Comparison of ENCODE assay signal across 8 cellular contexts in the genomic region with DNA sequence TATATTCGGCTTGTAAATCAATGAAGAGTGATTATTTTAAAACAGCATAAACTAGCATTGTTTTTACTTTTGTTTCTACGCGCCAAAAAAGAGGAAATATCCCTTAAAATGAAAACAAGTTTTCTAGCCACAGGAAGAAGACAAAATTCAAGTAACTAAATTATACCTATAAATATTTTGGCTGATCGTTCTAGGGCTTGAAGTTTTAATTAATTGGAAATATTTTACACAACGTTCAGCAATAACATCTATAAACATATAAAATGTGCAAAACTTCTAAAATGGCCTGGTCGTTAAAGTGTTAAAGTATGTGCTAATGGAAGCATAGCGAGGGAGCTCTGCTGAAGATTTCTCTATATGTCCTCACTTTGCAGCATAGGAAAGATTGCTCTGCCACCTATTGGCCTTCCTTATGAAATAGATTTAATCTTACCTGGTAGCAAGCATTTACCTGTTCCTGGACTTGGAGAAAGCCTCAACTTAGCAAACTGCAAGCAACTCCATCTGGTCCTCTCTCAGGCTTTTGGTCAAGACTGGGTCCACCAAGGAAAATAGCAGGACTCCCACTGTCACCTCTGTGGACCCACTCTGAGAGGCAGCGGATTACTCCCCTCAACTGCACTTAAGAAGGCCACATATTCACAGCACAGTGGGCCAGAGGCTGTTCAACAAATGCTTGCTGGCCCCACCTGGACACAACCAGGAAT.
A peak's percentile ranks its signal among the peaks of the same experiment; 100 is the strongest.
DNase-seq lines count a peak whose midpoint lies in the region; ATAC-seq and TF ChIP-seq lines count a peak whose summit lies in the region.

No MANE protein-coding gene starts in this region.

- H3K4me3 Mint-ChIP-seq in brain, result no peak overlapping the region
- H3K4me3 Mint-ChIP-seq in stimulated activated effector memory CD8-positive, alpha-beta T cell treated with anti-CD3 and anti-CD28 coated beads, Interleukin-12 subunit alpha, Interleukin-12 subunit beta, amount 100 ng/mL, for 72 hours, result no peak overlapping the region

- H3K9me3 Mint-ChIP-seq in brain, result no peaks in the 10 kb centered on the region
- H3K9me3 Mint-ChIP-seq in stimulated activated effector memory CD8-positive, alpha-beta T cell treated with anti-CD3 and anti-CD28 coated beads, Interleukin-12 subunit alpha, Interleukin-12 subunit beta, amount 100 ng/mL, for 72 hours, result no peaks in the 10 kb centered on the region

- H3K4me1 Mint-ChIP-seq in brain, result peaks cover 22% of the 10 kb centered on the region
- peaks cover 19% of the 10 kb centered on the region for H3K4me1 Mint-ChIP-seq in stimulated activated effector memory CD8-positive, alpha-beta T cell treated with anti-CD3 and anti-CD28 coated beads, Interleukin-12 subunit alpha, Interleukin-12 subunit beta, amount 100 ng/mL, for 72 hours

- peak; percentile 74 to 79 for TF ChIP-seq CTCF in brain (conservative IDR thresholded peaks at IDR 0.05)

- H3K27me3 Mint-ChIP-seq in brain, result peaks cover 5% of the 10 kb centered on the region

- H3K27ac Mint-ChIP-seq in brain, result peak overlapping the region in 2 of 5 experiments; percentile 7 to 72
- H3K27ac Mint-ChIP-seq in stimulated activated effector memory CD8-positive, alpha-beta T cell treated with anti-CD3 and anti-CD28 coated beads, Interleukin-12 subunit alpha, Interleukin-12 subunit beta, amount 100 ng/mL, for 72 hours, result no peak overlapping the region

- peak; percentile 7 for DNase-seq in stimulated activated CD8-positive, alpha-beta memory T cell treated with anti-CD3 and anti-CD28 coated beads, Interleukin-12 subunit alpha, Interleukin-12 subunit beta, amount 100 ng/mL, for 1 hour (ENCODE audit: low read depth)
- no peak for DNase-seq in stimulated activated CD8-positive, alpha-beta memory T cell treated with anti-CD3 and anti-CD28 coated beads, Interleukin-4, amount 100 ng/mL, for 48 hours
- DNase-seq in NCI-H1092 (lab: John Stamatoyannopoulos, UW), result peak; percentile 68
- peak; percentile 3 for DNase-seq in SK-N-DZ (ENCODE audit: low spot score)
- peak; percentile 61 for DNase-seq in islet precursor cell
- DNase-seq in stimulated activated effector memory CD8-positive, alpha-beta T cell treated with anti-CD3 and anti-CD28 coated beads, Interleukin-12 subunit alpha, Interleukin-12 subunit beta, amount 100 ng/mL, for 72 hours (ENCODE audit: low spot score in 2 of 2), result peak in 1 of 2 donors; percentile 64
- no peak for DNase-seq in GOT3 (lab: John Stamatoyannopoulos, UW)

- no peaks in the 10 kb centered on the region for H3K36me3 Mint-ChIP-seq in brain
- no peaks in the 10 kb centered on the region for H3K36me3 Mint-ChIP-seq in stimulated activated effector memory CD8-positive, alpha-beta T cell treated with anti-CD3 and anti-CD28 coated beads, Interleukin-12 subunit alpha, Interleukin-12 subunit beta, amount 100 ng/mL, for 72 hours

- ATAC-seq in stimulated activated effector memory CD8-positive, alpha-beta T cell treated with anti-CD3 and anti-CD28 coated beads, Interleukin-12 subunit alpha, Interleukin-12 subunit beta, amount 100 ng/mL, for 72 hours, result peak; percentile 80

Comparison
In these comparisons a context has a peak if more than half of its experiments do, and no peak if none do; other contexts are left out.
1. DNase-seq: peak in stimulated activated CD8-positive, alpha-beta memory T cell treated with anti-CD3 and anti-CD28 coated beads, Interleukin-12 subunit alpha, Interleukin-12 subunit beta, amount 100 ng/mL, for 1 hour (single experiment), NCI-H1092 (single experiment), SK-N-DZ (single experiment) and islet precursor cell (single experiment); none in stimulated activated CD8-positive, alpha-beta memory T cell treated with anti-CD3 and anti-CD28 coated beads, Interleukin-4, amount 100 ng/mL, for 48 hours (single experiment) and GOT3 (single experiment).